Comparison of ENCODE assay signal across 8 cellular contexts in genomic region chr17:18259621-18260331, GRCh38. TPM values are rescaled to one million over a fixed set of nuclear protein-coding genes. Genes with fewer than 3 reads are reported as not detected.
DNase-seq lines count a peak whose midpoint lies in the region; ATAC-seq and TF ChIP-seq lines count a peak whose summit lies in the region.

No MANE protein-coding gene starts in this region.

- TF ChIP-seq CTCF in DOHH2 (IDR thresholded peaks at IDR 0.05; ENCODE audit: low read depth, low read length, poor library complexity, severe bottlenecking) (no peak), KMS-11 (conservative IDR thresholded peaks at IDR 0.05; ENCODE audit: low read depth, low read length) (no peak)

- H3K9me2 ChIP-seq in DOHH2 (replicated peaks; ENCODE audit: control insufficient read depth, low read length): no peaks in the 10 kb centered on the region

- peak overlapping the region; percentile 79 for H2AFZ ChIP-seq in KMS-11 (ENCODE audit: low read depth)

- H3K4me3 ChIP-seq in DOHH2 (ENCODE audit: low read length) (peak overlapping the region; percentile 82), KMS-11 (IDR thresholded peaks at IDR 0.05; ENCODE audit: insufficient read depth, low read depth, low read length) (no peak overlapping the region)

- no peaks in the 10 kb centered on the region for H3F3A ChIP-seq in DOHH2 (ENCODE audit: control insufficient read depth, insufficient read depth)

- H3K36me3 Mint-ChIP-seq in central memory CD8-positive, alpha-beta T cell (ENCODE audit: insufficient read depth): peaks cover 18% of the 10 kb centered on the region
- H3K36me3 Mint-ChIP-seq in naive thymus-derived CD8-positive, alpha-beta T cell: peaks cover 0 to 21% (median 3%) of the 10 kb centered on the region in 3 donors

- no peaks in the 10 kb centered on the region for H3K9me3 ChIP-seq in DOHH2 (ENCODE audit: control insufficient read depth, insufficient read depth, low read length)

- 0 out of 2 replicates have a peak, but pooled peaks cover 7% of the 10 kb centered on the region for H4K20me1 ChIP-seq in DOHH2 (ENCODE audit: control insufficient read depth, insufficient read depth, low read depth, low read length)
- H4K20me1 ChIP-seq in KMS-11 (ENCODE audit: insufficient read depth): no peaks in the 10 kb centered on the region

- H3K27me3 Mint-ChIP-seq in central memory CD8-positive, alpha-beta T cell: no peaks in the 10 kb centered on the region
- H3K27me3 Mint-ChIP-seq in naive thymus-derived CD8-positive, alpha-beta T cell: no peaks in the 10 kb centered on the region

- POLR2A ChIA-PET in naive thymus-derived CD8-positive, alpha-beta T cell (lab: Charles Lee): interaction anchor here (0.7 to 4.1 kb wide), 6 partner anchors 10 to 725 kb away, joined by 3 to 20 read pairs (median 5); partner anchors contain the start of genes ALKBH5, SMCR8 and TOP3A

- H3K27me3 ChIP-seq in DOHH2 (ENCODE audit: control insufficient read depth, low read length) (no peaks in the 10 kb centered on the region), KMS-11 (ENCODE audit: insufficient read depth, low read depth) (no peaks in the 10 kb centered on the region)

- peak overlapping the region; percentile 58; the same call in 1 of the 2 replicates for H3K27ac ChIP-seq in DOHH2 (ENCODE audit: low read depth, low read length)
- H3K27ac ChIP-seq in KMS-11: no peak overlapping the region

- peak overlapping the region; percentile 71 for H3K27ac Mint-ChIP-seq in central memory CD8-positive, alpha-beta T cell (ENCODE audit: low read depth)
- H3K27ac Mint-ChIP-seq in naive thymus-derived CD8-positive, alpha-beta T cell: peak overlapping the region; percentile 77 to 95 (median 92)

- H3K36me3 ChIP-seq in DOHH2 (ENCODE audit: control insufficient read depth, low read length) (peaks cover 22% of the 10 kb centered on the region), KMS-11 (ENCODE audit: insufficient read depth) (no peaks in the 10 kb centered on the region)

- peaks cover 33% of the 10 kb centered on the region for H3K4me1 Mint-ChIP-seq in central memory CD8-positive, alpha-beta T cell
- H3K4me1 Mint-ChIP-seq in naive thymus-derived CD8-positive, alpha-beta T cell: peaks cover 18 to 59% (median 54%) of the 10 kb centered on the region in 4 donors

- DNase-seq in central memory CD8-positive, alpha-beta T cell (ENCODE audit: low spot score in 2 of 2): no peak
- DNase-seq in naive thymus-derived CD8-positive, alpha-beta T cell: no peak
- DNase-seq in NCI-H146 (lab: John Stamatoyannopoulos, UW): no peak
- DNase-seq in DMS114 treated with DMSO at 0.1 percent for 48 hours (lab: John Stamatoyannopoulos, UW; ENCODE audit: unreplicated experiment): no peak
- no peak for DNase-seq in cerebellar nuclear complex (lab: John Stamatoyannopoulos, UW)

- H3K4me1 ChIP-seq in DOHH2 (ENCODE audit: control insufficient read depth, low read length) (peaks cover 34% of the 10 kb centered on the region), KMS-11 (ENCODE audit: low read depth, poor library complexity, severe bottlenecking) (peaks cover 12% of the 10 kb centered on the region)

- no peak for ATAC-seq in central memory CD8-positive, alpha-beta T cell (replicated peaks; ENCODE audit: extremely low read depth, poor library complexity, severe bottlenecking)
- peak in 1 of 2 donors; percentile 2 for ATAC-seq in naive thymus-derived CD8-positive, alpha-beta T cell
- no peak for ATAC-seq in GM19023 (IDR thresholded peaks at IDR 0.05; ENCODE audit: unreplicated experiment)

- H3K4me3 Mint-ChIP-seq in central memory CD8-positive, alpha-beta T cell: peak overlapping the region; percentile 98
- peak overlapping the region; percentile 76 to 88 (median 84) for H3K4me3 Mint-ChIP-seq in naive thymus-derived CD8-positive, alpha-beta T cell

- no peak overlapping the region for H3K9ac ChIP-seq in KMS-11

- H3K4me2 ChIP-seq in DOHH2 (ENCODE audit: low read length) (peak overlapping the region; percentile 87), KMS-11 (peak overlapping the region; percentile 83; the same call in 1 of the 2 replicates)

- H3K9me3 Mint-ChIP-seq in central memory CD8-positive, alpha-beta T cell: no peaks in the 10 kb centered on the region
- no peaks in the 10 kb centered on the region for H3K9me3 Mint-ChIP-seq in naive thymus-derived CD8-positive, alpha-beta T cell

- H3K79me2 ChIP-seq in DOHH2 (ENCODE audit: control insufficient read depth, low read length): peaks cover 24% of the 10 kb centered on the region
- H3K79me2 ChIP-seq in KMS-11 (ENCODE audit: insufficient read depth, low read depth): no peaks in the 10 kb centered on the region; the same call in 1 of the 2 replicates

RNA-seq across cellular contexts. Expression of gene MIEF2, which starts 0.7 kb away (rescaled TPM):
- total RNA-seq in naive thymus-derived CD8-positive, alpha-beta T cell: 10 to 100 TPM; 16.7 to 17.4 TPM
- 10 to 100 TPM; 10.7 to 14.4 (median 10.8) TPM for polyA plus RNA-seq in naive thymus-derived CD8-positive, alpha-beta T cell

RNA-seq across cellular contexts. Expression of gene FLII, which starts 1.2 kb away (rescaled TPM):
- total RNA-seq in naive thymus-derived CD8-positive, alpha-beta T cell: 100 to 1,000 TPM; 318 to 327 TPM
- polyA plus RNA-seq in naive thymus-derived CD8-positive, alpha-beta T cell: 100 to 1,000 TPM in 2 of 3 donors, 10 to 100 TPM in 1; 81.2 to 180 (median 100) TPM

RNA-seq across cellular contexts. Expression of gene LLGL1, which starts 34.3 kb away (rescaled TPM):
- 10 to 100 TPM; 16.8 to 17.3 TPM for total RNA-seq in naive thymus-derived CD8-positive, alpha-beta T cell
- 1 to 10 TPM; 1.2 to 1.9 (median 1.5) TPM for polyA plus RNA-seq in naive thymus-derived CD8-positive, alpha-beta T cell

RNA-seq across cellular contexts. Expression of gene TOP3A, which starts 55.0 kb away (rescaled TPM):
- total RNA-seq in naive thymus-derived CD8-positive, alpha-beta T cell: 10 to 100 TPM; 47.7 to 49.7 TPM
- 10 to 100 TPM in 2 of 3 donors, 1 to 10 TPM in 1; 9.0 to 24.9 (median 13.5) TPM for polyA plus RNA-seq in naive thymus-derived CD8-positive, alpha-beta T cell

RNA-seq across cellular contexts. Expression of gene SMCR8, which starts 55.3 kb away (rescaled TPM):
- total RNA-seq in naive thymus-derived CD8-positive, alpha-beta T cell: 10 to 100 TPM; 49.4 to 51.7 TPM
- 1 to 10 TPM; 3.0 to 6.0 (median 5.3) TPM for polyA plus RNA-seq in naive thymus-derived CD8-positive, alpha-beta T cell
